Comparison of ENCODE assay signal across 1 cellular context in the genomic region with DNA sequence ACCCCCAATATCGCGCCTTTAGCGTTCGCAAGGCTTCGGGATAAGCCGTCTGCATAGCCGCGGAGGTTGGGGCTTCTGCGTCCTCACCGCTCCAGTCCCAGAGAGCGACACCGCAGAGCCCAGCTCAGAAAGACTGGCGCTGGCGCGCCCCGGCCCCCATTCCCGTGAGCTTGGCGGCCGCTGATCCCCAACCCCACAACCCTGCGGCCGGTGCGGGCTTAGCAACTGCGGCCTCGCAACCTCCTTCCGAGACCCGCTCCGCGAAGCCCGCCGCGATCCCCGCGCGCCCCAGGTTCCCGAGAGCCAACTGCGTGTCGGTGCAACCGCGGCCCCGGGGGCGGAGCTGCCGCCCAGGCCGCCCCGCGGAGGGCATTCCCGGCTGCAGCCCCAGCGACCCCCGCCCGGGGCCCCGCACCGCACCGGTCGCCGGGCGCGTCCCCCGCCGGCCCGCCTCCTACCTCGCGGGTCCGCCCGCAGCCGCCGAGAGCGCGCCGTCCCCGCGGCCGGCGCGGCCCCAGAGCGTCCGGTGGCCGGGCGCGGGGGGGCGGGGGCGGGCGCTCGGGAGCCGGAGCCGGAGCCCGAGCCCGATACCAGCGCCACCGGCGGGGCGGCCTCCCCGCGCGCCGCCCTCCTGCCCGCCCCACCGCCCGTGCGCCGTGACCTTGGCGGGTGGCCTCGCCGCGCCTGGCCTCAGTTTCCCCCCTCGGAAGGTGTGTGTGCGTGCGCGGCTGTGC.
TF ChIP-seq lines count a peak whose summit lies in the region.

No MANE protein-coding gene starts in this region.

TF ChIP-seq in K562, 482 proteins besides CTCF, POLR2A, EP300 and RAD21 (continued from another document and continues in another):
- TF ChIP-seq, protein P1, sequence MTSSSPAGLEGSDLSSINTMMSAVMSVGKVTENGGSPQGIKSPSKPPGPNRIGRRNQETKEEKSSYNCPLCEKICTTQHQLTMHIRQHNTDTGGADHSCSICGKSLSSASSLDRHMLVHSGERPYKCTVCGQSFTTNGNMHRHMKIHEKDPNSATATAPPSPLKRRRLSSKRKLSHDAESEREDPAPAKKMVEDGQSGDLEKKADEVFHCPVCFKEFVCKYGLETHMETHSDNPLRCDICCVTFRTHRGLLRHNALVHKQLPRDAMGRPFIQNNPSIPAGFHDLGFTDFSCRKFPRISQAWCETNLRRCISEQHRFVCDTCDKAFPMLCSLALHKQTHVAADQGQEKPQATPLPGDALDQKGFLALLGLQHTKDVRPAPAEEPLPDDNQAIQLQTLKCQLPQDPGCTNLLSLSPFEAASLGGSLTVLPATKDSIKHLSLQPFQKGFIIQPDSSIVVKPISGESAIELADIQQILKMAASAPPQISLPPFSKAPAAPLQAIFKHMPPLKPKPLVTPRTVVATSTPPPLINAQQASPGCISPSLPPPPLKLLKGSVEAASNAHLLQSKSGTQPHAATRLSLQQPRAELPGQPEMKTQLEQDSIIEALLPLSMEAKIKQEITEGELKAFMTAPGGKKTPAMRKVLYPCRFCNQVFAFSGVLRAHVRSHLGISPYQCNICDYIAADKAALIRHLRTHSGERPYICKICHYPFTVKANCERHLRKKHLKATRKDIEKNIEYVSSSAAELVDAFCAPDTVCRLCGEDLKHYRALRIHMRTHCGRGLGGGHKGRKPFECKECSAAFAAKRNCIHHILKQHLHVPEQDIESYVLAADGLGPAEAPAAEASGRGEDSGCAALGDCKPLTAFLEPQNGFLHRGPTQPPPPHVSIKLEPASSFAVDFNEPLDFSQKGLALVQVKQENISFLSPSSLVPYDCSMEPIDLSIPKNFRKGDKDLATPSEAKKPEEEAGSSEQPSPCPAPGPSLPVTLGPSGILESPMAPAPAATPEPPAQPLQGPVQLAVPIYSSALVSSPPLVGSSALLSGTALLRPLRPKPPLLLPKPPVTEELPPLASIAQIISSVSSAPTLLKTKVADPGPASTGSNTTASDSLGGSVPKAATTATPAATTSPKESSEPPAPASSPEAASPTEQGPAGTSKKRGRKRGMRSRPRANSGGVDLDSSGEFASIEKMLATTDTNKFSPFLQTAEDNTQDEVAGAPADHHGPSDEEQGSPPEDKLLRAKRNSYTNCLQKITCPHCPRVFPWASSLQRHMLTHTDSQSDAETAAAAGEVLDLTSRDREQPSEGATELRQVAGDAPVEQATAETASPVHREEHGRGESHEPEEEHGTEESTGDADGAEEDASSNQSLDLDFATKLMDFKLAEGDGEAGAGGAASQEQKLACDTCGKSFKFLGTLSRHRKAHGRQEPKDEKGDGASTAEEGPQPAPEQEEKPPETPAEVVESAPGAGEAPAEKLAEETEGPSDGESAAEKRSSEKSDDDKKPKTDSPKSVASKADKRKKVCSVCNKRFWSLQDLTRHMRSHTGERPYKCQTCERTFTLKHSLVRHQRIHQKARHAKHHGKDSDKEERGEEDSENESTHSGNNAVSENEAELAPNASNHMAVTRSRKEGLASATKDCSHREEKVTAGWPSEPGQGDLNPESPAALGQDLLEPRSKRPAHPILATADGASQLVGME (CRISPR knock-in tag; IDR thresholded peaks at IDR 0.05) = 0 out of 2 replicates have a peak, but pooled peaks have one; percentile 46
- TF ChIP-seq NONO (IDR thresholded peaks at IDR 0.05; ENCODE audit: low read depth in 2 of 2, low read length in 1 of 2) = peak in 1 of 2 experiments; percentile 24; a peak in 2 of 4 replicates
- peak; percentile 48 for TF ChIP-seq CCNT2 (IDR thresholded peaks at IDR 0.05; ENCODE audit: borderline replicate concordance, extremely low read depth, insufficient read length, low read depth, low read length)
- TF ChIP-seq TRIM24 (IDR thresholded peaks at IDR 0.05) = no peak
- TF ChIP-seq GABPB1 (CRISPR knock-in tag; IDR thresholded peaks at IDR 0.05) = 0 out of 2 replicates have a peak, but pooled peaks have one; percentile 19
- no peak for TF ChIP-seq ZNF263 (CRISPR knock-in tag; IDR thresholded peaks at IDR 0.05; ENCODE audit: borderline replicate concordance)
- TF ChIP-seq ZNF76 (CRISPR knock-in tag; IDR thresholded peaks at IDR 0.05; ENCODE audit: borderline replicate concordance) = no peak
- TF ChIP-seq ZNF146 (CRISPR knock-in tag; IDR thresholded peaks at IDR 0.05; ENCODE audit: unreplicated experiment) = no peak
- TF ChIP-seq, protein P2, sequence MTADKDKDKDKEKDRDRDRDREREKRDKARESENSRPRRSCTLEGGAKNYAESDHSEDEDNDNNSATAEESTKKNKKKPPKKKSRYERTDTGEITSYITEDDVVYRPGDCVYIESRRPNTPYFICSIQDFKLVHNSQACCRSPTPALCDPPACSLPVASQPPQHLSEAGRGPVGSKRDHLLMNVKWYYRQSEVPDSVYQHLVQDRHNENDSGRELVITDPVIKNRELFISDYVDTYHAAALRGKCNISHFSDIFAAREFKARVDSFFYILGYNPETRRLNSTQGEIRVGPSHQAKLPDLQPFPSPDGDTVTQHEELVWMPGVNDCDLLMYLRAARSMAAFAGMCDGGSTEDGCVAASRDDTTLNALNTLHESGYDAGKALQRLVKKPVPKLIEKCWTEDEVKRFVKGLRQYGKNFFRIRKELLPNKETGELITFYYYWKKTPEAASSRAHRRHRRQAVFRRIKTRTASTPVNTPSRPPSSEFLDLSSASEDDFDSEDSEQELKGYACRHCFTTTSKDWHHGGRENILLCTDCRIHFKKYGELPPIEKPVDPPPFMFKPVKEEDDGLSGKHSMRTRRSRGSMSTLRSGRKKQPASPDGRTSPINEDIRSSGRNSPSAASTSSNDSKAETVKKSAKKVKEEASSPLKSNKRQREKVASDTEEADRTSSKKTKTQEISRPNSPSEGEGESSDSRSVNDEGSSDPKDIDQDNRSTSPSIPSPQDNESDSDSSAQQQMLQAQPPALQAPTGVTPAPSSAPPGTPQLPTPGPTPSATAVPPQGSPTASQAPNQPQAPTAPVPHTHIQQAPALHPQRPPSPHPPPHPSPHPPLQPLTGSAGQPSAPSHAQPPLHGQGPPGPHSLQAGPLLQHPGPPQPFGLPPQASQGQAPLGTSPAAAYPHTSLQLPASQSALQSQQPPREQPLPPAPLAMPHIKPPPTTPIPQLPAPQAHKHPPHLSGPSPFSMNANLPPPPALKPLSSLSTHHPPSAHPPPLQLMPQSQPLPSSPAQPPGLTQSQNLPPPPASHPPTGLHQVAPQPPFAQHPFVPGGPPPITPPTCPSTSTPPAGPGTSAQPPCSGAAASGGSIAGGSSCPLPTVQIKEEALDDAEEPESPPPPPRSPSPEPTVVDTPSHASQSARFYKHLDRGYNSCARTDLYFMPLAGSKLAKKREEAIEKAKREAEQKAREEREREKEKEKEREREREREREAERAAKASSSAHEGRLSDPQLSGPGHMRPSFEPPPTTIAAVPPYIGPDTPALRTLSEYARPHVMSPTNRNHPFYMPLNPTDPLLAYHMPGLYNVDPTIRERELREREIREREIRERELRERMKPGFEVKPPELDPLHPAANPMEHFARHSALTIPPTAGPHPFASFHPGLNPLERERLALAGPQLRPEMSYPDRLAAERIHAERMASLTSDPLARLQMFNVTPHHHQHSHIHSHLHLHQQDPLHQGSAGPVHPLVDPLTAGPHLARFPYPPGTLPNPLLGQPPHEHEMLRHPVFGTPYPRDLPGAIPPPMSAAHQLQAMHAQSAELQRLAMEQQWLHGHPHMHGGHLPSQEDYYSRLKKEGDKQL (CRISPR knock-in tag; IDR thresholded peaks at IDR 0.05; ENCODE audit: borderline replicate concordance) = 0 out of 2 replicates have a peak, but pooled peaks have one; percentile 41
- no peak for TF ChIP-seq ZNF445 (CRISPR knock-in tag; IDR thresholded peaks at IDR 0.05; ENCODE audit: low read depth)
- TF ChIP-seq, protein P3, sequence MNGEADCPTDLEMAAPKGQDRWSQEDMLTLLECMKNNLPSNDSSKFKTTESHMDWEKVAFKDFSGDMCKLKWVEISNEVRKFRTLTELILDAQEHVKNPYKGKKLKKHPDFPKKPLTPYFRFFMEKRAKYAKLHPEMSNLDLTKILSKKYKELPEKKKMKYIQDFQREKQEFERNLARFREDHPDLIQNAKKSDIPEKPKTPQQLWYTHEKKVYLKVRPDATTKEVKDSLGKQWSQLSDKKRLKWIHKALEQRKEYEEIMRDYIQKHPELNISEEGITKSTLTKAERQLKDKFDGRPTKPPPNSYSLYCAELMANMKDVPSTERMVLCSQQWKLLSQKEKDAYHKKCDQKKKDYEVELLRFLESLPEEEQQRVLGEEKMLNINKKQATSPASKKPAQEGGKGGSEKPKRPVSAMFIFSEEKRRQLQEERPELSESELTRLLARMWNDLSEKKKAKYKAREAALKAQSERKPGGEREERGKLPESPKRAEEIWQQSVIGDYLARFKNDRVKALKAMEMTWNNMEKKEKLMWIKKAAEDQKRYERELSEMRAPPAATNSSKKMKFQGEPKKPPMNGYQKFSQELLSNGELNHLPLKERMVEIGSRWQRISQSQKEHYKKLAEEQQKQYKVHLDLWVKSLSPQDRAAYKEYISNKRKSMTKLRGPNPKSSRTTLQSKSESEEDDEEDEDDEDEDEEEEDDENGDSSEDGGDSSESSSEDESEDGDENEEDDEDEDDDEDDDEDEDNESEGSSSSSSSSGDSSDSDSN (IDR thresholded peaks at IDR 0.05; ENCODE audit: borderline replicate concordance in 1 of 2, low read depth in 2 of 2, low read length in 2 of 2) = 0 out of 4 replicates have a peak, but pooled peaks have one; percentile 39 to 60
- TF ChIP-seq ZBTB7A (IDR thresholded peaks at IDR 0.05; ENCODE audit: borderline replicate concordance, control insufficient read depth, low read depth, low read length) = peak; percentile 39
- TF ChIP-seq SMAD4 (CRISPR knock-in tag; conservative IDR thresholded peaks at IDR 0.05) = peak; percentile 42; the same call in 1 of the 2 replicates
- TF ChIP-seq, protein P4, sequence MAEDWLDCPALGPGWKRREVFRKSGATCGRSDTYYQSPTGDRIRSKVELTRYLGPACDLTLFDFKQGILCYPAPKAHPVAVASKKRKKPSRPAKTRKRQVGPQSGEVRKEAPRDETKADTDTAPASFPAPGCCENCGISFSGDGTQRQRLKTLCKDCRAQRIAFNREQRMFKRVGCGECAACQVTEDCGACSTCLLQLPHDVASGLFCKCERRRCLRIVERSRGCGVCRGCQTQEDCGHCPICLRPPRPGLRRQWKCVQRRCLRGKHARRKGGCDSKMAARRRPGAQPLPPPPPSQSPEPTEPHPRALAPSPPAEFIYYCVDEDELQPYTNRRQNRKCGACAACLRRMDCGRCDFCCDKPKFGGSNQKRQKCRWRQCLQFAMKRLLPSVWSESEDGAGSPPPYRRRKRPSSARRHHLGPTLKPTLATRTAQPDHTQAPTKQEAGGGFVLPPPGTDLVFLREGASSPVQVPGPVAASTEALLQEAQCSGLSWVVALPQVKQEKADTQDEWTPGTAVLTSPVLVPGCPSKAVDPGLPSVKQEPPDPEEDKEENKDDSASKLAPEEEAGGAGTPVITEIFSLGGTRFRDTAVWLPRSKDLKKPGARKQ (CRISPR knock-in tag; IDR thresholded peaks at IDR 0.05) = no peak
- peak; percentile 11; the same call in 1 of the 2 replicates for TF ChIP-seq CTBP1 (IDR thresholded peaks at IDR 0.05; ENCODE audit: borderline replicate concordance)
- peak; percentile 83; the same call in 1 of the 2 replicates for TF ChIP-seq ZNF830 (CRISPR knock-in tag; IDR thresholded peaks at IDR 0.05)
- TF ChIP-seq, protein P5, sequence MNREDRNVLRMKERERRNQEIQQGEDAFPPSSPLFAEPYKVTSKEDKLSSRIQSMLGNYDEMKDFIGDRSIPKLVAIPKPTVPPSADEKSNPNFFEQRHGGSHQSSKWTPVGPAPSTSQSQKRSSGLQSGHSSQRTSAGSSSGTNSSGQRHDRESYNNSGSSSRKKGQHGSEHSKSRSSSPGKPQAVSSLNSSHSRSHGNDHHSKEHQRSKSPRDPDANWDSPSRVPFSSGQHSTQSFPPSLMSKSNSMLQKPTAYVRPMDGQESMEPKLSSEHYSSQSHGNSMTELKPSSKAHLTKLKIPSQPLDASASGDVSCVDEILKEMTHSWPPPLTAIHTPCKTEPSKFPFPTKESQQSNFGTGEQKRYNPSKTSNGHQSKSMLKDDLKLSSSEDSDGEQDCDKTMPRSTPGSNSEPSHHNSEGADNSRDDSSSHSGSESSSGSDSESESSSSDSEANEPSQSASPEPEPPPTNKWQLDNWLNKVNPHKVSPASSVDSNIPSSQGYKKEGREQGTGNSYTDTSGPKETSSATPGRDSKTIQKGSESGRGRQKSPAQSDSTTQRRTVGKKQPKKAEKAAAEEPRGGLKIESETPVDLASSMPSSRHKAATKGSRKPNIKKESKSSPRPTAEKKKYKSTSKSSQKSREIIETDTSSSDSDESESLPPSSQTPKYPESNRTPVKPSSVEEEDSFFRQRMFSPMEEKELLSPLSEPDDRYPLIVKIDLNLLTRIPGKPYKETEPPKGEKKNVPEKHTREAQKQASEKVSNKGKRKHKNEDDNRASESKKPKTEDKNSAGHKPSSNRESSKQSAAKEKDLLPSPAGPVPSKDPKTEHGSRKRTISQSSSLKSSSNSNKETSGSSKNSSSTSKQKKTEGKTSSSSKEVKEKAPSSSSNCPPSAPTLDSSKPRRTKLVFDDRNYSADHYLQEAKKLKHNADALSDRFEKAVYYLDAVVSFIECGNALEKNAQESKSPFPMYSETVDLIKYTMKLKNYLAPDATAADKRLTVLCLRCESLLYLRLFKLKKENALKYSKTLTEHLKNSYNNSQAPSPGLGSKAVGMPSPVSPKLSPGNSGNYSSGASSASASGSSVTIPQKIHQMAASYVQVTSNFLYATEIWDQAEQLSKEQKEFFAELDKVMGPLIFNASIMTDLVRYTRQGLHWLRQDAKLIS (CRISPR knock-in tag; IDR thresholded peaks at IDR 0.05) = 0 out of 2 replicates have a peak, but pooled peaks have one; percentile 16
- peak; percentile 94 for TF ChIP-seq KDM2B (CRISPR knock-in tag; IDR thresholded peaks at IDR 0.05)
- TF ChIP-seq ZNF165 (CRISPR knock-in tag; IDR thresholded peaks at IDR 0.05; ENCODE audit: borderline replicate concordance) = no peak
- TF ChIP-seq, protein P6, sequence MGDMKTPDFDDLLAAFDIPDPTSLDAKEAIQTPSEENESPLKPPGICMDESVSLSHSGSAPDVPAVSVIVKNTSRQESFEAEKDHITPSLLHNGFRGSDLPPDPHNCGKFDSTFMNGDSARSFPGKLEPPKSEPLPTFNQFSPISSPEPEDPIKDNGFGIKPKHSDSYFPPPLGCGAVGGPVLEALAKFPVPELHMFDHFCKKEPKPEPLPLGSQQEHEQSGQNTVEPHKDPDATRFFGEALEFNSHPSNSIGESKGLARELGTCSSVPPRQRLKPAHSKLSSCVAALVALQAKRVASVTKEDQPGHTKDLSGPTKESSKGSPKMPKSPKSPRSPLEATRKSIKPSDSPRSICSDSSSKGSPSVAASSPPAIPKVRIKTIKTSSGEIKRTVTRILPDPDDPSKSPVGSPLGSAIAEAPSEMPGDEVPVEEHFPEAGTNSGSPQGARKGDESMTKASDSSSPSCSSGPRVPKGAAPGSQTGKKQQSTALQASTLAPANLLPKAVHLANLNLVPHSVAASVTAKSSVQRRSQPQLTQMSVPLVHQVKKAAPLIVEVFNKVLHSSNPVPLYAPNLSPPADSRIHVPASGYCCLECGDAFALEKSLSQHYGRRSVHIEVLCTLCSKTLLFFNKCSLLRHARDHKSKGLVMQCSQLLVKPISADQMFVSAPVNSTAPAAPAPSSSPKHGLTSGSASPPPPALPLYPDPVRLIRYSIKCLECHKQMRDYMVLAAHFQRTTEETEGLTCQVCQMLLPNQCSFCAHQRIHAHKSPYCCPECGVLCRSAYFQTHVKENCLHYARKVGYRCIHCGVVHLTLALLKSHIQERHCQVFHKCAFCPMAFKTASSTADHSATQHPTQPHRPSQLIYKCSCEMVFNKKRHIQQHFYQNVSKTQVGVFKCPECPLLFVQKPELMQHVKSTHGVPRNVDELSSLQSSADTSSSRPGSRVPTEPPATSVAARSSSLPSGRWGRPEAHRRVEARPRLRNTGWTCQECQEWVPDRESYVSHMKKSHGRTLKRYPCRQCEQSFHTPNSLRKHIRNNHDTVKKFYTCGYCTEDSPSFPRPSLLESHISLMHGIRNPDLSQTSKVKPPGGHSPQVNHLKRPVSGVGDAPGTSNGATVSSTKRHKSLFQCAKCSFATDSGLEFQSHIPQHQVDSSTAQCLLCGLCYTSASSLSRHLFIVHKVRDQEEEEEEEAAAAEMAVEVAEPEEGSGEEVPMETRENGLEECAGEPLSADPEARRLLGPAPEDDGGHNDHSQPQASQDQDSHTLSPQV (IDR thresholded peaks at IDR 0.05) = 0 out of 2 replicates have a peak, but pooled peaks have one; percentile 37
- TF ChIP-seq RB1 (IDR thresholded peaks at IDR 0.05; ENCODE audit: low read depth) = peak; percentile 51; the same call in 1 of the 2 replicates
